8 cellular contexts compared by ENCODE assay signal in genomic region chr16:28950648-28951409, GRCh38. TPM values are rescaled to one million over a fixed set of nuclear protein-coding genes. Genes with fewer than 3 reads are reported as not detected.
DNase-seq lines count a peak whose midpoint lies in the region; ATAC-seq and TF ChIP-seq lines count a peak whose summit lies in the region.

NFATC2IP (plus strand) TSS chr16:28950937; CDS start chr16:28951012, 75 bp downstream.

- H3K4me1 ChIP-seq in DOHH2 (ENCODE audit: control insufficient read depth, low read length), result peaks cover 15% of the 10 kb centered on the region
- H3K4me1 ChIP-seq in GM23338 (ENCODE audit: insufficient read depth), result peaks cover 4% of the 10 kb centered on the region; the same call in 1 of the 2 replicates

- peaks cover 12% of the 10 kb centered on the region; the same call in 2 of the 3 replicates for H3K4me1 Mint-ChIP-seq in GM23338
- peaks cover 15 to 35% (median 23%) of the 10 kb centered on the region in 3 donors for H3K4me1 Mint-ChIP-seq in naive B cell
- H3K4me1 Mint-ChIP-seq in stimulated activated memory B cell treated with anti-CD40 and anti-IgM and Interleukin-4, amounts not matched to agents 10 μg/mL and 1 μg/mL and 100 μg/mL, for 72 hours, result peaks cover 22% of the 10 kb centered on the region

- peaks cover 15% of the 10 kb centered on the region for H3K27me3 Mint-ChIP-seq in GM23338 (ENCODE audit: insufficient read depth, low read depth, poor library complexity)
- H3K27me3 Mint-ChIP-seq in naive B cell, result no peaks in the 10 kb centered on the region
- H3K27me3 Mint-ChIP-seq in stimulated activated memory B cell treated with anti-CD40 and anti-IgM and Interleukin-4, amounts not matched to agents 10 μg/mL and 1 μg/mL and 100 μg/mL, for 72 hours, result no peaks in the 10 kb centered on the region

- H2AFZ ChIP-seq in GM23338, result peak within 1 kb of the TSS; percentile 35

- H3K27ac Mint-ChIP-seq in GM23338 (peak within 1 kb of the TSS; percentile 93), naive B cell (peak within 1 kb of the TSS; percentile 89 to 98 (median 92))
- peak within 1 kb of the TSS; percentile 78 for H3K27ac Mint-ChIP-seq in stimulated activated memory B cell treated with anti-CD40 and anti-IgM and Interleukin-4, amounts not matched to agents 10 μg/mL and 1 μg/mL and 100 μg/mL, for 72 hours

- H3K79me2 ChIP-seq in DOHH2 (ENCODE audit: control insufficient read depth, low read length) (peaks cover 41% of the 10 kb centered on the region), GM23338 (replicated peaks; ENCODE audit: insufficient read depth) (peaks cover 31% of the 10 kb centered on the region)

- DNase-seq in GM23338 (ENCODE audit: low spot score) (peak; percentile 100), LHCN-M2 (ENCODE audit: low read depth) (peak; percentile 100), RPMI8226 (peak; percentile 100), fibroblast of gingiva (ENCODE audit: low read depth) (peak; percentile 100), naive B cell (peak; percentile 99)
- DNase-seq in activated T-helper 1 cell treated with anti-CD3 and anti-CD28 coated beads, Interleukin-2, amount 50 U/mL, for 16 hours (ENCODE audit: low read depth in 1 of 2, low spot score in 1 of 2), result peak; percentile 99 to 100

- peak within 1 kb of the TSS; percentile 80 for H3K4me3 ChIP-seq in DOHH2 (ENCODE audit: low read length)
- H3K4me3 ChIP-seq in GM23338, result peak within 1 kb of the TSS; percentile 79

- H3K4me2 ChIP-seq in DOHH2 (ENCODE audit: low read length) (peak within 1 kb of the TSS; percentile 97), GM23338 (peak within 1 kb of the TSS; percentile 95)

- H3K9me2 ChIP-seq in DOHH2 (replicated peaks; ENCODE audit: control insufficient read depth, low read length) (no peaks in the 10 kb centered on the region), GM23338 (ENCODE audit: insufficient read depth) (no peaks in the 10 kb centered on the region)

- no peaks in the 10 kb centered on the region for H3K9me3 ChIP-seq in DOHH2 (ENCODE audit: control insufficient read depth, insufficient read depth, low read length)

- no peaks in the 10 kb centered on the region for H3K27me3 ChIP-seq in DOHH2 (ENCODE audit: control insufficient read depth, low read length)
- H3K27me3 ChIP-seq in GM23338 (ENCODE audit: insufficient read depth), result no peaks in the 10 kb centered on the region

- H3K36me3 Mint-ChIP-seq in GM23338 (ENCODE audit: low read depth) (peaks cover 47% of the 10 kb centered on the region), naive B cell (peaks cover 0 to 15% of the 10 kb centered on the region in 2 donors)
- H3K36me3 Mint-ChIP-seq in stimulated activated memory B cell treated with anti-CD40 and anti-IgM and Interleukin-4, amounts not matched to agents 10 μg/mL and 1 μg/mL and 100 μg/mL, for 72 hours, result peaks cover 22% of the 10 kb centered on the region

- no peaks in the 10 kb centered on the region; the same call in 1 of the 2 replicates for H3F3A ChIP-seq in DOHH2 (ENCODE audit: control insufficient read depth, insufficient read depth)
- H3F3A ChIP-seq in GM23338 (replicated peaks; ENCODE audit: low read depth), result no peaks in the 10 kb centered on the region; the same call in 1 of the 2 replicates

- TF ChIP-seq CTCF in DOHH2 (IDR thresholded peaks at IDR 0.05; ENCODE audit: low read depth, low read length, poor library complexity, severe bottlenecking) (no peak), GM23338 (conservative IDR thresholded peaks at IDR 0.05; ENCODE audit: low read depth in 2 of 2) (no peak)

- peak within 1 kb of the TSS; percentile 97 for H3K4me3 Mint-ChIP-seq in GM23338
- peak within 1 kb of the TSS; percentile 88 to 99 (median 96) for H3K4me3 Mint-ChIP-seq in naive B cell
- H3K4me3 Mint-ChIP-seq in stimulated activated memory B cell treated with anti-CD40 and anti-IgM and Interleukin-4, amounts not matched to agents 10 μg/mL and 1 μg/mL and 100 μg/mL, for 72 hours, result peak within 1 kb of the TSS; percentile 90

- ATAC-seq in GM23338, result peak; percentile 97
- peak; percentile 92 to 94 for ATAC-seq in naive B cell (ENCODE audit: low read depth in 2 of 2)
- peak; percentile 98 for ATAC-seq in stimulated activated memory B cell treated with anti-CD40 and anti-IgM and Interleukin-4, amounts not matched to agents 10 μg/mL and 1 μg/mL and 100 μg/mL, for 72 hours

- H3K36me3 ChIP-seq in DOHH2 (ENCODE audit: control insufficient read depth, low read length), result peaks cover 50% of the 10 kb centered on the region
- peaks cover 36% of the 10 kb centered on the region for H3K36me3 ChIP-seq in GM23338 (ENCODE audit: insufficient read depth)

- H3K27ac ChIP-seq in DOHH2 (ENCODE audit: low read depth, low read length) (peak within 1 kb of the TSS; percentile 61), GM23338 (ENCODE audit: low read depth) (peak within 1 kb of the TSS; percentile 56)

- H3K9me3 Mint-ChIP-seq in GM23338 (no peaks in the 10 kb centered on the region), naive B cell (peaks cover 0 to 1% (median 0%) of the 10 kb centered on the region in 7 donors)
- no peaks in the 10 kb centered on the region for H3K9me3 Mint-ChIP-seq in stimulated activated memory B cell treated with anti-CD40 and anti-IgM and Interleukin-4, amounts not matched to agents 10 μg/mL and 1 μg/mL and 100 μg/mL, for 72 hours

- H4K20me1 ChIP-seq in DOHH2 (ENCODE audit: control insufficient read depth, insufficient read depth, low read depth, low read length), result no peaks in the 10 kb centered on the region
- H4K20me1 ChIP-seq in GM23338 (replicated peaks; ENCODE audit: insufficient read depth), result no peaks in the 10 kb centered on the region; the same call in 1 of the 2 replicates

TF ChIP-seq in GM23338, 12 proteins besides CTCF, POLR2A, EP300 and RAD21 (continues in another document):
- no peak for TF ChIP-seq ZNF331 (CRISPR knock-in tag; IDR thresholded peaks at IDR 0.05; ENCODE audit: low read depth)
- peak; percentile 80 for TF ChIP-seq POLR2AphosphoS5 (IDR thresholded peaks at IDR 0.05; ENCODE audit: low read depth)
- TF ChIP-seq NANOG (IDR thresholded peaks at IDR 0.05; ENCODE audit: borderline replicate concordance), result no peak
- TF ChIP-seq ZNF462 (CRISPR knock-in tag; IDR thresholded peaks at IDR 0.05), result no peak

RNA-seq across cellular contexts. Expression of gene NFATC2IP, which starts in this region (rescaled TPM):
- 64.2 and 65.4 TPM in 2 replicates for total RNA-seq in GM23338 (2014; rRNA removed; shearing (Covaris generic))
- polyA plus RNA-seq in GM23338 (2016; fragmentation: Nextera tagmentation; extraction: Ambion mirVana) (22.8 and 23.5 TPM in 2 replicates), naive B cell (ENCODE audit: low read depth in 6 of 6) (10 to 100 TPM; 17.8 to 32.2 (median 24.2) TPM)
- total RNA-seq in LHCN-M2 (2014; rRNA removed), result 25.5 and 26.6 TPM in 2 replicates
- polyA plus RNA-seq in LHCN-M2 (2012), result 17.5 TPM

Comparison
In these comparisons a context has a peak if more than half of its experiments do, and no peak if none do; other contexts are left out.
1. Peak in every context shown above with its lines: DNase-seq, ATAC-seq, H3K4me3 ChIP-seq and H3K27ac ChIP-seq.